Comparison of ENCODE assay signal across 33 cellular contexts in the genomic region with DNA sequence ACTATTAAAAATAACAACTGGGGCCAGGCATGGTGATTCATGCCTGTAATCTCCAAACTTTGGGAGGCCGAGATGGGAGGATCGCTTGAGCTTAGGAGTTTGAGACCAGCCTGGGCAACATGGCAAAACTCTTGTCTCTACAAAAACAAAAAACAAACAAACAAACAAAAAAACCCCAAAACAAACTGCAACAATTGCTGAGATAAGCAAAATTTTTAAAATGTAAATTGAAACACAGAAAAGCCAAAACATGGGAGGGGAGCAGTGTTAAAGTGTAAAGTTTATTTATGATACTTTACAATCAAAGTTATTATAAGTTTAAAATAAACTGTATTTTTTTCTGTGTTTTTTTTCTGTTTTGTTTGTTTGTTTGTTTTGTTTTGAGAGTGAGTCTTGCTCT.
"Had no signal": no experiment of that assay in that cellular context is flagged by ENCODE, and none has a peak within 500 bp of the region (broad histone marks: within the 10 kb centered on the region; RNA-seq: fewer than 3 reads in every experiment).

No MANE protein-coding gene starts in this region.

- H3K4me3 Mint-ChIP-seq: activated CD4-positive, alpha-beta memory T cell treated with anti-CD3 and anti-CD28 coated beads for 36 hours; activated CD4-positive, alpha-beta T cell treated with anti-CD3 and anti-CD28 coated beads for 36 hours; activated CD4-positive, alpha-beta T cell treated with anti-CD3 and anti-CD28 coated beads, Interleukin-2, amount 10 ng/mL, durations not matched to agents 24 days and 14 days; activated CD8-positive, alpha-beta memory T cell treated with anti-CD3 and anti-CD28 coated beads, Interleukin-2, amount 10 ng/mL, durations not matched to agents 7 days and 5 days; activated CD8-positive, alpha-beta T cell treated with anti-CD3 and anti-CD28 coated beads, Interleukin-2, amount 10 ng/mL, durations not matched to agents 7 days and 5 days; activated naive CD4-positive, alpha-beta T cell treated with anti-CD3 and anti-CD28 coated beads for 36 hours; activated naive CD4-positive, alpha-beta T cell treated with anti-CD3 and anti-CD28 coated beads, Interleukin-2, amount 50 U/mL, for 24 hours; activated naive CD8-positive, alpha-beta T cell treated with anti-CD3 and anti-CD28 coated beads for 36 hours; activated naive CD8-positive, alpha-beta T cell treated with anti-CD3 and anti-CD28 coated beads, Interleukin-2, amount 50 U/mL, for 24 hours; activated T-helper 1 cell treated with anti-CD3 and anti-CD28 coated beads, Interleukin-12 subunit alpha, Interleukin-12 subunit beta, Interleukin-2, Interleukin-4 antibody, amounts not matched to agents 30 ng/mL and 10 ng/mL and 1 ng/mL, durations not matched to agents 14 hours and 24 hours and 36 hours; dendritic cell treated with granulocyte-macrophage colony-stimulating factor and Interleukin-4, amounts not matched to agents 40 ng/mL and 50 ng/mL, for 4 days; endodermal cell had no signal

- ATAC-seq: activated CD4-positive, alpha-beta T cell treated with anti-CD3 and anti-CD28 coated beads for 36 hours; activated CD8-positive, alpha-beta memory T cell treated with anti-CD3 and anti-CD28 coated beads, Interleukin-2, amount 10 ng/mL, durations not matched to agents 7 days and 5 days; activated CD8-positive, alpha-beta T cell treated with anti-CD3 and anti-CD28 coated beads, Interleukin-2, amount 10 ng/mL, durations not matched to agents 7 days and 5 days; activated naive CD8-positive, alpha-beta T cell treated with anti-CD3 and anti-CD28 coated beads, Interleukin-2, amount 50 U/mL, for 24 hours; body of pancreas; foreskin keratinocyte; gastrocnemius medialis; heart left ventricle had no signal

- H3K36me3 ChIP-seq: adrenal gland had no signal

- H3K27me3 Mint-ChIP-seq: activated CD4-positive, alpha-beta memory T cell treated with anti-CD3 and anti-CD28 coated beads for 36 hours; activated CD4-positive, alpha-beta T cell treated with anti-CD3 and anti-CD28 coated beads for 36 hours; activated CD4-positive, alpha-beta T cell treated with anti-CD3 and anti-CD28 coated beads, Interleukin-2, amount 10 ng/mL, durations not matched to agents 24 days and 14 days; activated CD8-positive, alpha-beta memory T cell treated with anti-CD3 and anti-CD28 coated beads, Interleukin-2, amount 10 ng/mL, durations not matched to agents 7 days and 5 days; activated naive CD4-positive, alpha-beta T cell treated with anti-CD3 and anti-CD28 coated beads, Interleukin-2, amount 50 U/mL, for 24 hours; activated naive CD8-positive, alpha-beta T cell treated with anti-CD3 and anti-CD28 coated beads for 36 hours; activated naive CD8-positive, alpha-beta T cell treated with anti-CD3 and anti-CD28 coated beads, Interleukin-2, amount 50 U/mL, for 24 hours; dendritic cell treated with granulocyte-macrophage colony-stimulating factor and Interleukin-4, amounts not matched to agents 40 ng/mL and 50 ng/mL, for 4 days had no signal

- H3K4me1 ChIP-seq: body of pancreas, esophagus muscularis mucosa, foreskin keratinocyte, heart left ventricle had no signal

- H3K4me3 ChIP-seq: adrenal gland, body of pancreas, coronary artery, dorsolateral prefrontal cortex, esophagus muscularis mucosa, gastrocnemius medialis, heart left ventricle had no signal

- H3K27ac Mint-ChIP-seq: activated CD4-positive, alpha-beta memory T cell treated with anti-CD3 and anti-CD28 coated beads for 36 hours; activated CD4-positive, alpha-beta T cell treated with anti-CD3 and anti-CD28 coated beads for 36 hours; activated CD4-positive, alpha-beta T cell treated with anti-CD3 and anti-CD28 coated beads, Interleukin-2, amount 10 ng/mL, durations not matched to agents 24 days and 14 days; activated CD8-positive, alpha-beta memory T cell treated with anti-CD3 and anti-CD28 coated beads, Interleukin-2, amount 10 ng/mL, durations not matched to agents 7 days and 5 days; activated CD8-positive, alpha-beta T cell treated with anti-CD3 and anti-CD28 coated beads, Interleukin-2, amount 10 ng/mL, durations not matched to agents 7 days and 5 days; activated naive CD4-positive, alpha-beta T cell treated with anti-CD3 and anti-CD28 coated beads for 36 hours; activated naive CD8-positive, alpha-beta T cell treated with anti-CD3 and anti-CD28 coated beads for 36 hours; activated naive CD8-positive, alpha-beta T cell treated with anti-CD3 and anti-CD28 coated beads, Interleukin-2, amount 50 U/mL, for 24 hours; activated T-helper 2 cell treated with anti-CD3 and anti-CD28 coated beads, Interferon-gamma antibody, Interleukin-2, Interleukin-4, amounts not matched to agents 10 μg/mL and 5 μg/mL and 100 μg/mL, durations not matched to agents 14 hours and 24 hours and 36 hours; dendritic cell treated with granulocyte-macrophage colony-stimulating factor and Interleukin-4, amounts not matched to agents 40 ng/mL and 50 ng/mL, for 4 days; endodermal cell had no signal

- H3K27ac ChIP-seq: adrenal gland, body of pancreas, coronary artery, dorsolateral prefrontal cortex, esophagus muscularis mucosa, foreskin keratinocyte, gastrocnemius medialis, heart left ventricle had no signal

- H3K4me1 Mint-ChIP-seq: activated CD4-positive, alpha-beta T cell treated with anti-CD3 and anti-CD28 coated beads for 36 hours; activated CD4-positive, alpha-beta T cell treated with anti-CD3 and anti-CD28 coated beads, Interleukin-2, amount 10 ng/mL, durations not matched to agents 24 days and 14 days; activated CD8-positive, alpha-beta memory T cell treated with anti-CD3 and anti-CD28 coated beads, Interleukin-2, amount 10 ng/mL, durations not matched to agents 7 days and 5 days; activated naive CD4-positive, alpha-beta T cell treated with anti-CD3 and anti-CD28 coated beads, Interleukin-2, amount 50 U/mL, for 24 hours; activated naive CD8-positive, alpha-beta T cell treated with anti-CD3 and anti-CD28 coated beads, Interleukin-2, amount 50 U/mL, for 24 hours; endodermal cell had no signal

- H3K27me3 ChIP-seq: adrenal gland, body of pancreas, dorsolateral prefrontal cortex, esophagus muscularis mucosa, foreskin keratinocyte, gastrocnemius medialis, heart left ventricle had no signal

- DNase-seq: activated CD4-positive, alpha-beta memory T cell treated with anti-CD3 and anti-CD28 coated beads for 36 hours; activated CD4-positive, alpha-beta T cell treated with anti-CD3 and anti-CD28 coated beads for 36 hours; activated CD4-positive, alpha-beta T cell treated with anti-CD3 and anti-CD28 coated beads, Interleukin-2, amount 10 ng/mL, durations not matched to agents 24 days and 14 days; activated CD4-positive, CD25-positive, alpha-beta regulatory T cell; activated CD4-positive, CD25-positive, alpha-beta regulatory T cell treated with anti-CD3 and anti-CD28 coated beads, Interleukin-2, amount 50 U/mL, for 72 hours; activated CD8-positive, alpha-beta memory T cell treated with anti-CD3 and anti-CD28 coated beads, Interleukin-2, amount 10 ng/mL, durations not matched to agents 7 days and 5 days; activated CD8-positive, alpha-beta memory T cell treated with anti-CD3 and anti-CD28 coated beads, Interleukin-2, amount 50 U/mL, for 4 hours; activated CD8-positive, alpha-beta T cell treated with anti-CD3 and anti-CD28 coated beads, Interleukin-2, amount 10 ng/mL, durations not matched to agents 7 days and 5 days; activated effector memory CD4-positive, alpha-beta T cell treated with anti-CD3 and anti-CD28 coated beads, Interleukin-2, amount 50 U/mL, for 16 hours; activated naive CD4-positive, alpha-beta T cell treated with anti-CD3 and anti-CD28 coated beads for 36 hours; activated naive CD8-positive, alpha-beta T cell treated with anti-CD3 and anti-CD28 coated beads for 36 hours; activated naive CD8-positive, alpha-beta T cell treated with anti-CD3 and anti-CD28 coated beads, Interleukin-2, amount 50 U/mL, for 24 hours; activated T-cell treated with anti-CD3 and anti-CD28 coated beads, Interleukin-2, amount 50 U/mL, for 1 hour; activated T-cell treated with anti-CD3 and anti-CD28 coated beads, Interleukin-2, amount 50 U/mL, for 48 hours; adrenal gland; amygdala; aorta; body of pancreas; caudate nucleus; cerebellar nuclear complex; dorsolateral prefrontal cortex; effector memory CD4-positive, alpha-beta T cell; endodermal cell; gastrocnemius medialis; heart left ventricle; T-helper 2 cell had no signal
